ENCODE assay signal across 13 cellular contexts in the genomic region with DNA sequence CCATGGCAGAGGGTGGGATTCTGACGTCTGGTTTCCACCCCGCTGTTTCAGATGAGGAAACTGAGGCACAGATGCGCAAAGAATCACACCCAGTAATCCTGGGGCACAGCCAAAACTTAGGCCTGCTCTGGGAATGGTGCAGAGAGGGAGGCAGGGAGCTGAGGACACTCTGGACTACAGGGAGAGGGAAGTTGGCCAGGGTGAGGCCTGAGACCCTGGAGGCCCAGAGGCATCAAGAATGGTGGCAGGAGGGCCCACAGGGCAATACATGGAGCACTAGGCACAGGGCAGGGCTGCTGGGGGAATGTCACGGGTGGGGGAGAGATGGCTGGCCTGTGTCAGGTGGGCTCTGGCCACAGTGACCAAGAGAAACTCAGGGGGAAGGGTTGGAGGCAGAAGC.
DNase-seq lines count a peak whose midpoint lies in the region; ATAC-seq, FAIRE-seq and TF ChIP-seq lines count a peak whose summit lies in the region.
"Had no signal": no experiment of that assay in that cellular context is flagged by ENCODE, and none has a peak within 500 bp of the region (broad histone marks: within the 10 kb centered on the region; RNA-seq: fewer than 3 reads in every experiment).

No MANE protein-coding gene starts in this region.

- no peaks in the 10 kb centered on the region for H3K9me3 Mint-ChIP-seq in astrocyte (ENCODE audit: unreplicated experiment)
- H3K9me3 Mint-ChIP-seq in neural progenitor cell, result no peaks in the 10 kb centered on the region
- H3K9me3 Mint-ChIP-seq: HFFc6 had no signal

- intact Hi-C loops in cardiac septum (cut with DNase I) (no loop called here), Right ventricle myocardium inferior (cut with DNase I) (no loop called here)

- H3K27ac Mint-ChIP-seq in astrocyte (ENCODE audit: unreplicated experiment) (no peak overlapping the region), neural progenitor cell (peak overlapping the region; percentile 60)
- H3K27ac Mint-ChIP-seq: HFFc6 had no signal

- H3K4me1 Mint-ChIP-seq in astrocyte (ENCODE audit: low read depth, unreplicated experiment) (no peaks in the 10 kb centered on the region), neural progenitor cell (peaks cover 17% of the 10 kb centered on the region)

- H4K20me1 ChIP-seq in astrocyte (ENCODE audit: insufficient read depth, low read length) (no peaks in the 10 kb centered on the region), neural progenitor cell (ENCODE audit: low read depth) (no peaks in the 10 kb centered on the region)

- FAIRE-seq in astrocyte (lab: Jason Lieb, UNC), result no peak
- FAIRE-seq in urothelium cell line (lab: Jason Lieb, UNC), result peak; percentile 17
- FAIRE-seq: A204.1, GM12892 had no signal

- H3K27me3 ChIP-seq in astrocyte (ENCODE audit: insufficient read depth, low read length) (peaks cover 30% of the 10 kb centered on the region), neural progenitor cell (no peaks in the 10 kb centered on the region)

- no peaks in the 10 kb centered on the region for H3F3A ChIP-seq in neural progenitor cell (ENCODE audit: low read depth)

- no peak overlapping the region for H3K9ac ChIP-seq in astrocyte (ENCODE audit: low read length)
- no peak overlapping the region for H3K9ac ChIP-seq in neural progenitor cell

- DNase-seq in cardiac septum (ENCODE audit: low spot score), result peak; percentile 44
- no peak for DNase-seq in Right ventricle myocardium inferior (ENCODE audit: missing footprints)
- no peak for DNase-seq in astrocyte (ENCODE audit: low read depth)
- no peak for DNase-seq in neural progenitor cell (ENCODE audit: low spot score)
- no peak for DNase-seq in urothelium cell line (ENCODE audit: low spot score)
- no peak for DNase-seq in NCI-H128 (lab: John Stamatoyannopoulos, UW; ENCODE audit: unreplicated experiment)
- DNase-seq: NCI-H1048, NCI-H226 had no signal

- no peaks in the 10 kb centered on the region for H3K36me3 ChIP-seq in astrocyte (ENCODE audit: insufficient read depth, low read length)
- H3K36me3 ChIP-seq in neural progenitor cell, result no peaks in the 10 kb centered on the region

- no peaks in the 10 kb centered on the region for H3K9me3 ChIP-seq in astrocyte (ENCODE audit: insufficient read depth, low read depth, low read length)
- no peaks in the 10 kb centered on the region for H3K9me3 ChIP-seq in neural progenitor cell (ENCODE audit: low read depth)

- H3K36me3 Mint-ChIP-seq in astrocyte (ENCODE audit: low read depth, unreplicated experiment) (no peaks in the 10 kb centered on the region), neural progenitor cell (peaks cover 2% of the 10 kb centered on the region)

- H3K27me3 Mint-ChIP-seq in astrocyte (ENCODE audit: low read depth, unreplicated experiment) (peaks cover 73% of the 10 kb centered on the region), neural progenitor cell (ENCODE audit: insufficient read depth, low read depth) (peaks cover 15% of the 10 kb centered on the region)

- H3K4me3 Mint-ChIP-seq in astrocyte (ENCODE audit: unreplicated experiment) (no peak overlapping the region), neural progenitor cell (no peak overlapping the region)
- H3K4me3 Mint-ChIP-seq: HFFc6 had no signal

- no peaks in the 10 kb centered on the region for H3K79me2 ChIP-seq in astrocyte (ENCODE audit: insufficient read depth, low read length)
- no peaks in the 10 kb centered on the region for H3K79me2 ChIP-seq in neural progenitor cell (ENCODE audit: low read depth)

- H3K4me3 ChIP-seq in astrocyte (ENCODE audit: insufficient read depth, low read depth, low read length) (no peak overlapping the region), neural progenitor cell (no peak overlapping the region)

- TF ChIP-seq CTCF in astrocyte (IDR thresholded peaks at IDR 0.05; ENCODE audit: insufficient read depth, low read depth, low read length), result no peak
- no peak for TF ChIP-seq CTCF in neural progenitor cell (IDR thresholded peaks at IDR 0.05)

- ATAC-seq in Right ventricle myocardium inferior (no peak), HG02623 (IDR thresholded peaks at IDR 0.05; ENCODE audit: unreplicated experiment) (no peak), GM18907 (IDR thresholded peaks at IDR 0.05; ENCODE audit: unreplicated experiment) (no peak)

- H2AFZ ChIP-seq in astrocyte (ENCODE audit: low read depth, low read length), result no peak overlapping the region
- H2AFZ ChIP-seq in neural progenitor cell (replicated peaks), result no peak overlapping the region

- H3K4me1 ChIP-seq in astrocyte (ENCODE audit: insufficient read depth, low read length) (peaks cover 10% of the 10 kb centered on the region), neural progenitor cell (peaks cover 9% of the 10 kb centered on the region)

- no peak overlapping the region for H3K27ac ChIP-seq in astrocyte (ENCODE audit: low read depth, low read length)
- H3K27ac ChIP-seq in neural progenitor cell, result no peak overlapping the region

- H3K4me2 ChIP-seq in astrocyte (ENCODE audit: low read length), result peak overlapping the region; percentile 71
- H3K4me2 ChIP-seq in neural progenitor cell, result no peak overlapping the region
